Comparison of ENCODE assay signal across 1 cellular context in the genomic region with DNA sequence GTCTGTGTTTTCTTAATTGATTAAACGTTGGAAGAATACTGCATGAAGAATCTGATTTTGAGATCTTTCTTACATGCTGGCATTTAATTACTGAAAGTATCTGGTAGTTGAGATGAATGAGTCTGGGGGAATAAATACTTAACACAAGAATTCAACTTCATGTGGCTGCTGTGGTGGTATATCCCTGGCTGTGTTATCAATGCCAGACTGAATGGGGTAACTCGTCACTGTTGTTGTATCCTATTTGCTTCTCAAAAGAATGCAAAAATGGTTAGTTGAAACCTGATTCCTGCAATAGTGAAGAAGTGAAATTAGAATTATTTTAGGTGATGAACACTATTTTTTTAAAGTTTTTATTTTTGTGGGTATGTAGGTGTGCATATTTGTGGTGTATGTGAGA.
TF ChIP-seq lines count a peak whose summit lies in the region.

No MANE protein-coding gene starts in this region.

TF ChIP-seq in A549, 52 proteins besides CTCF, POLR2A, EP300 and RAD21:
- TF ChIP-seq SMC3 (IDR thresholded peaks at IDR 0.05) (no peak), ZC3H11A (IDR thresholded peaks at IDR 0.05) (no peak)
